ENCODE assay signal across 23 cellular contexts in genomic region chr3:14826069-14826468, GRCh38.
"Had no signal": no experiment of that assay in that cellular context is flagged by ENCODE, and none has a peak within 500 bp of the region (broad histone marks: within the 10 kb centered on the region; RNA-seq: fewer than 3 reads in every experiment).

No MANE protein-coding gene starts in this region.

- H3K9me3 ChIP-seq: stomach, suprapubic skin, testis, thoracic aorta, thyroid gland, tibial artery, tibial nerve, transverse colon, upper lobe of left lung, upper lobe of right lung, uterus, vagina had no signal

- H3K4me3 ChIP-seq: stomach, suprapubic skin, testis, thoracic aorta, thyroid gland, tibial artery, tibial nerve, transverse colon, upper lobe of left lung, upper lobe of right lung, uterus, vagina had no signal

- H3K27ac ChIP-seq: stomach, suprapubic skin, testis, thoracic aorta, thyroid gland, tibial artery, tibial nerve, transverse colon, upper lobe of left lung, upper lobe of right lung, uterus, vagina had no signal

- H3K4me1 ChIP-seq: testis, tibial artery had no signal

- H3K27me3 ChIP-seq: suprapubic skin, testis, thyroid gland, tibial artery, tibial nerve, upper lobe of left lung, upper lobe of right lung, uterus, vagina had no signal

- H3K36me3 ChIP-seq: thoracic aorta, thyroid gland, tibial nerve, transverse colon, upper lobe of right lung, uterus, vagina had no signal

- DNase-seq: stimulated activated CD4-positive, alpha-beta T cell treated with anti-CD3 and anti-CD28 coated beads, Interleukin-2, amount 100 ng/mL, for 48 hours; stimulated activated CD4-positive, alpha-beta T cell treated with anti-CD3 and anti-CD28 coated beads, Interleukin-4, amount 100 ng/mL, for 1 hour; stimulated activated CD4-positive, alpha-beta T cell treated with anti-CD3 and anti-CD28 coated beads, Interleukin-4, amount 100 ng/mL, for 24 hours; stimulated activated CD4-positive, alpha-beta T cell treated with anti-CD3 and anti-CD28 coated beads, Interleukin-4, amount 100 ng/mL, for 4 hours; stimulated activated CD8-positive, alpha-beta memory T cell treated with anti-CD3 and anti-CD28 coated beads, Interleukin-4, amount 100 ng/mL, for 48 hours; stimulated activated naive B cell treated with anti-CD40 and anti-IgM and Interleukin-4, amounts not matched to agents 10 μg/mL and 1 μg/mL and 100 μg/mL, for 72 hours; stimulated activated naive CD4-positive, alpha-beta T cell; stimulated activated naive CD4-positive, alpha-beta T cell treated with Interleukin-2 at 50 U/mL for 16 hours; stimulated activated naive CD8-positive, alpha-beta T cell treated with anti-CD3 and anti-CD28 coated beads, Interleukin-15, amount 100 ng/mL, for 72 hours; stimulated activated naive CD8-positive, alpha-beta T cell treated with anti-CD3 and anti-CD28 coated beads, Interleukin-15, Interleukin-2, amounts not matched to agents 100 U/mL and 50 U/mL, for 24 hours; stomach; substantia nigra; testis; thyroid gland; tibial artery; transverse colon; upper lobe of left lung; upper lobe of right lung; uterus had no signal
